8 cellular contexts compared by ENCODE assay signal in the genomic region with DNA sequence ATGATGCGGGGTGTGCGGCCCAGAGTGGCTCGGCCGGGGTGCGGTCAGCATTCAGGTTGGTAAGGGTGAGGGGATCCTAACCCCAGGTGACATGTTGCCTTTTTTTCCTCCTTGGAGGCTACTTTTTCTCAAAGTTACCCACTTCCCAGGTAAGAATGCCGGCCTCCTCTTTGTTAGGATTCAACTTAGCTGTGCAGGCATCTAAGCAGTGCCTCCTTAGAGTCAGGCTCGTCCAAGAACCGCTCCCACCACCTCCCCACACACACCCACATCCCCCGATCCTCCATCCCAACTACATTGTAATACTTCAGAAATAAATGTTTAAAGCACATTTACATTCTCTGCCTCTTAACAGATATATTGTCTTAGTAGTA. TPM values are rescaled to one million over a fixed set of nuclear protein-coding genes. Genes with fewer than 3 reads are reported as not detected.
DNase-seq lines count a peak whose midpoint lies in the region; ATAC-seq and TF ChIP-seq lines count a peak whose summit lies in the region.

No MANE protein-coding gene starts in this region.

- in situ Hi-C loops in astrocyte of the cerebellum (cut with HindIII; ENCODE audit: low sequenced_read_pairs), result no loop called here

- DNase-seq in cardiac muscle cell (ENCODE audit: low read depth in 1 of 2, low spot score in 1 of 2) (no peak), Right ventricle myocardium inferior (ENCODE audit: missing footprints) (no peak), astrocyte of the cerebellum (ENCODE audit: low read depth) (no peak), lung (ENCODE audit: low spot score) (no peak), upper lobe of right lung (no peak), NCI-H524 treated with DMSO at 0.1 percent for 48 hours (lab: John Stamatoyannopoulos, UW) (no peak), OCI-M2 (lab: John Stamatoyannopoulos, UW; ENCODE audit: unreplicated experiment) (no peak), EL (no peak)

- intact Hi-C loops in Right ventricle myocardium inferior (cut with DNase I) (loop anchor here (5.0 to 10.0 kb wide), 4 partner anchors 100 to 480 kb away; no protein-coding TSS in a partner anchor), upper lobe of right lung (cut with DNase I) (no loop called here)

- no peak overlapping the region for H3K27ac ChIP-seq in cardiac muscle cell
- H3K27ac ChIP-seq in lung (ENCODE audit: low read depth in 1 of 2, low read length in 1 of 2), result peak overlapping the region in 1 of 2 donors; percentile 82
- H3K27ac ChIP-seq in upper lobe of right lung, result no peak overlapping the region

- peaks cover 3% of the 10 kb centered on the region for H3K4me1 ChIP-seq in cardiac muscle cell (ENCODE audit: low read depth)
- H3K4me1 ChIP-seq in lung (ENCODE audit: control insufficient read depth in 2 of 2, insufficient read depth in 2 of 2, low read length in 2 of 2), result peaks cover 0 to 17% of the 10 kb centered on the region in 2 donors
- H3K4me1 ChIP-seq in upper lobe of right lung, result peaks cover 22% of the 10 kb centered on the region

- no peak for ATAC-seq in Right ventricle myocardium inferior
- ATAC-seq in lung (ENCODE audit: insufficient read depth, low FRiP score), result no peak
- no peak for ATAC-seq in upper lobe of right lung

- H3K36me3 ChIP-seq in cardiac muscle cell (no peaks in the 10 kb centered on the region), lung (ENCODE audit: control insufficient read depth in 2 of 2, insufficient read depth in 2 of 2, low read length in 2 of 2) (no peaks in the 10 kb centered on the region), upper lobe of right lung (no peaks in the 10 kb centered on the region)

- H3K4me3 ChIP-seq in cardiac muscle cell (peak overlapping the region; percentile 65), astrocyte of the cerebellum (ENCODE audit: low read depth, low read length) (peak overlapping the region; percentile 61), lung (peak overlapping the region; percentile 52), upper lobe of right lung (peak overlapping the region; percentile 55)

- whole genome bisulfite sequencing in lung, 2 donors, result 14 to 18% methylated on average over 9 of the region's 9 CpGs

- H3K9me3 ChIP-seq in cardiac muscle cell (ENCODE audit: low read depth), result no peaks in the 10 kb centered on the region
- no peaks in the 10 kb centered on the region for H3K9me3 ChIP-seq in lung (ENCODE audit: control insufficient read depth in 2 of 2, insufficient read depth in 1 of 2, low read length in 1 of 2)
- H3K9me3 ChIP-seq in upper lobe of right lung, result no peaks in the 10 kb centered on the region

- TF ChIP-seq CTCF in cardiac muscle cell (IDR thresholded peaks at IDR 0.05; ENCODE audit: low read depth, low read length), result no peak
- no peak for TF ChIP-seq CTCF in astrocyte of the cerebellum (IDR thresholded peaks at IDR 0.05; ENCODE audit: low read depth, low read length, missing control alignments)
- no peak for TF ChIP-seq CTCF in lung (IDR thresholded peaks at IDR 0.05; ENCODE audit: control extremely low read depth, extremely low read depth)
- no peak for TF ChIP-seq CTCF in upper lobe of right lung (IDR thresholded peaks at IDR 0.05)

- peaks cover 40% of the 10 kb centered on the region for H3K27me3 ChIP-seq in cardiac muscle cell
- no peaks in the 10 kb centered on the region for H3K27me3 ChIP-seq in lung (ENCODE audit: control insufficient read depth, insufficient read depth)
- peaks cover 36% of the 10 kb centered on the region for H3K27me3 ChIP-seq in upper lobe of right lung

RNA-seq across cellular contexts. Expression of gene ENOX1, which starts 0.7 kb away (rescaled TPM):
- total RNA-seq in cardiac muscle cell, result 2.0 and 4.2 TPM in 2 replicates
- 1.6 and 5.1 TPM in 2 replicates for polyA plus RNA-seq in cardiac muscle cell
- total RNA-seq in Right ventricle myocardium inferior, result 6.1 TPM
- total RNA-seq in lung, result 1 to 10 TPM; 1.5 to 7.7 TPM
- under 1 TPM; 0.33 to 0.70 TPM for polyA plus RNA-seq in lung
- 0.69 TPM for total RNA-seq in upper lobe of right lung
